ENCODE assay signal across 1 cellular context in genomic region chr15:63793046-63793483, GRCh38.
TF ChIP-seq lines count a peak whose summit lies in the region.

No MANE protein-coding gene starts in this region.

TF ChIP-seq in K562, 482 proteins besides CTCF, POLR2A, EP300 and RAD21 (continued from another document and continues in another):
- TF ChIP-seq FOXP1 (CRISPR knock-in tag; IDR thresholded peaks at IDR 0.05) (no peak), CREM (IDR thresholded peaks at IDR 0.05; ENCODE audit: low read depth) (no peak), CEBPG (CRISPR knock-in tag; IDR thresholded peaks at IDR 0.05) (no peak), CEBPG (tag; conservative IDR thresholded peaks at IDR 0.05 in 1 of 2, IDR thresholded peaks at IDR 0.05 in 1 of 2) (no peak), NELFE (IDR thresholded peaks at IDR 0.05; ENCODE audit: insufficient read depth, insufficient read length) (no peak), EP400 (IDR thresholded peaks at IDR 0.05) (0 out of 2 replicates have a peak, but pooled peaks have one; percentile 0), ZNF217 (CRISPR knock-in tag; IDR thresholded peaks at IDR 0.05) (no peak), ZBTB17 (CRISPR knock-in tag; IDR thresholded peaks at IDR 0.05) (peak; percentile 95), STAT5B (CRISPR knock-in tag; IDR thresholded peaks at IDR 0.05) (peak; percentile 71), ETS2 (tag; IDR thresholded peaks at IDR 0.05; ENCODE audit: borderline replicate concordance, poor library complexity, severe bottlenecking) (peak; percentile 91), MED1 (CRISPR knock-in tag; IDR thresholded peaks at IDR 0.05; ENCODE audit: borderline replicate concordance) (no peak), ZFPM2 (CRISPR knock-in tag; IDR thresholded peaks at IDR 0.05) (peak; percentile 91; the same call in 1 of the 2 replicates), ZBTB33 (CRISPR knock-in tag; IDR thresholded peaks at IDR 0.05) (no peak), DNMT1 (IDR thresholded peaks at IDR 0.05) (no peak), LEF1 (IDR thresholded peaks at IDR 0.05) (no peak), ZNF740 (CRISPR knock-in tag; IDR thresholded peaks at IDR 0.05) (no peak), ZNF740 (tag; IDR thresholded peaks at IDR 0.05) (peak in 1 of 2 experiments; percentile 98; a peak in 2 of 4 replicates), ZNF12 (CRISPR knock-in tag; IDR thresholded peaks at IDR 0.05) (no peak), ZNF311 (CRISPR knock-in tag; IDR thresholded peaks at IDR 0.05) (peak; percentile 96), ARHGAP35 (IDR thresholded peaks at IDR 0.05; ENCODE audit: partially characterized antibody) (no peak), PHF21A (IDR thresholded peaks at IDR 0.05; ENCODE audit: borderline replicate concordance, low read depth) (no peak), ZC3H8 (IDR thresholded peaks at IDR 0.05) (no peak), TOE1 (IDR thresholded peaks at IDR 0.05; ENCODE audit: borderline replicate concordance) (no peak), TOE1 (CRISPR knock-in tag; IDR thresholded peaks at IDR 0.05; ENCODE audit: borderline replicate concordance, low read depth) (no peak), RBM34 (IDR thresholded peaks at IDR 0.05; ENCODE audit: borderline replicate concordance, insufficient read depth, low read length) (no peak), ZBTB9 (CRISPR knock-in tag; IDR thresholded peaks at IDR 0.05) (peak; percentile 98), NCOR1 (IDR thresholded peaks at IDR 0.05) (no peak), RFX7 (CRISPR knock-in tag; IDR thresholded peaks at IDR 0.05) (peak; percentile 88; the same call in 1 of the 2 replicates), SMARCE1 (IDR thresholded peaks at IDR 0.05) (no peak), RB1 (IDR thresholded peaks at IDR 0.05; ENCODE audit: low read depth) (no peak), TAL1 (IDR thresholded peaks at IDR 0.05) (no peak), NRF1 (conservative IDR thresholded peaks at IDR 0.05 in 1 of 2, IDR thresholded peaks at IDR 0.05 in 1 of 2) (no peak), CBX5 (IDR thresholded peaks at IDR 0.05; ENCODE audit: borderline replicate concordance, low read depth) (no peak), ZNF609 (CRISPR knock-in tag; IDR thresholded peaks at IDR 0.05; ENCODE audit: borderline replicate concordance) (no peak), PHB2 (IDR thresholded peaks at IDR 0.05; ENCODE audit: low read depth) (no peak), ETV5 (CRISPR knock-in tag; IDR thresholded peaks at IDR 0.05; ENCODE audit: low read depth) (no peak), HSF4 (CRISPR knock-in tag; IDR thresholded peaks at IDR 0.05; ENCODE audit: borderline replicate concordance) (peak; percentile 93; the same call in 1 of the 2 replicates), ZNF274 (IDR thresholded peaks at IDR 0.05; ENCODE audit: borderline replicate concordance, low read depth, low read length) (no peak), GTF2E2 (tag; IDR thresholded peaks at IDR 0.05) (peak; percentile 86), RBFOX2 (IDR thresholded peaks at IDR 0.05; ENCODE audit: low read depth, low read length) (no peak)
- TF ChIP-seq, protein P1, sequence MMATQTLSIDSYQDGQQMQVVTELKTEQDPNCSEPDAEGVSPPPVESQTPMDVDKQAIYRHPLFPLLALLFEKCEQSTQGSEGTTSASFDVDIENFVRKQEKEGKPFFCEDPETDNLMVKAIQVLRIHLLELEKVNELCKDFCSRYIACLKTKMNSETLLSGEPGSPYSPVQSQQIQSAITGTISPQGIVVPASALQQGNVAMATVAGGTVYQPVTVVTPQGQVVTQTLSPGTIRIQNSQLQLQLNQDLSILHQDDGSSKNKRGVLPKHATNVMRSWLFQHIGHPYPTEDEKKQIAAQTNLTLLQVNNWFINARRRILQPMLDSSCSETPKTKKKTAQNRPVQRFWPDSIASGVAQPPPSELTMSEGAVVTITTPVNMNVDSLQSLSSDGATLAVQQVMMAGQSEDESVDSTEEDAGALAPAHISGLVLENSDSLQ (IDR thresholded peaks at IDR 0.05): no peak
- TF ChIP-seq, protein P2, sequence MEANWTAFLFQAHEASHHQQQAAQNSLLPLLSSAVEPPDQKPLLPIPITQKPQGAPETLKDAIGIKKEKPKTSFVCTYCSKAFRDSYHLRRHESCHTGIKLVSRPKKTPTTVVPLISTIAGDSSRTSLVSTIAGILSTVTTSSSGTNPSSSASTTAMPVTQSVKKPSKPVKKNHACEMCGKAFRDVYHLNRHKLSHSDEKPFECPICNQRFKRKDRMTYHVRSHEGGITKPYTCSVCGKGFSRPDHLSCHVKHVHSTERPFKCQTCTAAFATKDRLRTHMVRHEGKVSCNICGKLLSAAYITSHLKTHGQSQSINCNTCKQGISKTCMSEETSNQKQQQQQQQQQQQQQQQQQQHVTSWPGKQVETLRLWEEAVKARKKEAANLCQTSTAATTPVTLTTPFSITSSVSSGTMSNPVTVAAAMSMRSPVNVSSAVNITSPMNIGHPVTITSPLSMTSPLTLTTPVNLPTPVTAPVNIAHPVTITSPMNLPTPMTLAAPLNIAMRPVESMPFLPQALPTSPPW (CRISPR knock-in tag; IDR thresholded peaks at IDR 0.05): peak; percentile 23
- TF ChIP-seq, protein P3, sequence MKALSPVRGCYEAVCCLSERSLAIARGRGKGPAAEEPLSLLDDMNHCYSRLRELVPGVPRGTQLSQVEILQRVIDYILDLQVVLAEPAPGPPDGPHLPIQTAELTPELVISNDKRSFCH (CRISPR knock-in tag; IDR thresholded peaks at IDR 0.05): peak; percentile 92
- TF ChIP-seq, protein P3 (tag; IDR thresholded peaks at IDR 0.05): peak; percentile 99
- TF ChIP-seq, protein P4, sequence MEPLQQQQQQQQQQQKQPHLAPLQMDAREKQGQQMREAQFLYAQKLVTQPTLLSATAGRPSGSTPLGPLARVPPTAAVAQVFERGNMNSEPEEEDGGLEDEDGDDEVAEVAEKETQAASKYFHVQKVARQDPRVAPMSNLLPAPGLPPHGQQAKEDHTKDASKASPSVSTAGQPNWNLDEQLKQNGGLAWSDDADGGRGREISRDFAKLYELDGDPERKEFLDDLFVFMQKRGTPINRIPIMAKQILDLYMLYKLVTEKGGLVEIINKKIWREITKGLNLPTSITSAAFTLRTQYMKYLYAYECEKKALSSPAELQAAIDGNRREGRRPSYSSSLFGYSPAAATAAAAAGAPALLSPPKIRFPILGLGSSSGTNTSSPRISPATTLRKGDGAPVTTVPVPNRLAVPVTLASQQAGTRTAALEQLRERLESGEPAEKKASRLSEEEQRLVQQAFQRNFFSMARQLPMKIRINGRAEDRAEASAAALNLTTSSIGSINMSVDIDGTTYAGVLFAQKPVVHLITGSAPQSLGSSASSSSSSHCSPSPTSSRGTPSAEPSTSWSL (CRISPR knock-in tag; IDR thresholded peaks at IDR 0.05; ENCODE audit: borderline replicate concordance): peak; percentile 74; the same call in 1 of the 2 replicates
- TF ChIP-seq, protein P5, sequence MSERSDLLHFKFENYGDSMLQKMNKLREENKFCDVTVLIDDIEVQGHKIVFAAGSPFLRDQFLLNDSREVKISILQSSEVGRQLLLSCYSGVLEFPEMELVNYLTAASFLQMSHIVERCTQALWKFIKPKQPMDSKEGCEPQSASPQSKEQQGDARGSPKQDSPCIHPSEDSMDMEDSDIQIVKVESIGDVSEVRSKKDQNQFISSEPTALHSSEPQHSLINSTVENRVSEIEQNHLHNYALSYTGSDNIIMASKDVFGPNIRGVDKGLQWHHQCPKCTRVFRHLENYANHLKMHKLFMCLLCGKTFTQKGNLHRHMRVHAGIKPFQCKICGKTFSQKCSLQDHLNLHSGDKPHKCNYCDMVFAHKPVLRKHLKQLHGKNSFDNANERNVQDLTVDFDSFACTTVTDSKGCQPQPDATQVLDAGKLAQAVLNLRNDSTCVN (CRISPR knock-in tag; IDR thresholded peaks at IDR 0.05): peak; percentile 94; the same call in 1 of the 2 replicates
- TF ChIP-seq, protein P6, sequence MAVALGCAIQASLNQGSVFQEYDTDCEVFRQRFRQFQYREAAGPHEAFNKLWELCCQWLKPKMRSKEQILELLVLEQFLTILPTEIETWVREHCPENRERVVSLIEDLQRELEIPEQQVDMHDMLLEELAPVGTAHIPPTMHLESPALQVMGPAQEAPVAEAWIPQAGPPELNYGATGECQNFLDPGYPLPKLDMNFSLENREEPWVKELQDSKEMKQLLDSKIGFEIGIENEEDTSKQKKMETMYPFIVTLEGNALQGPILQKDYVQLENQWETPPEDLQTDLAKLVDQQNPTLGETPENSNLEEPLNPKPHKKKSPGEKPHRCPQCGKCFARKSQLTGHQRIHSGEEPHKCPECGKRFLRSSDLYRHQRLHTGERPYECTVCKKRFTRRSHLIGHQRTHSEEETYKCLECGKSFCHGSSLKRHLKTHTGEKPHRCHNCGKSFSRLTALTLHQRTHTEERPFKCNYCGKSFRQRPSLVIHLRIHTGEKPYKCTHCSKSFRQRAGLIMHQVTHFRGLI (CRISPR knock-in tag; IDR thresholded peaks at IDR 0.05): peak; percentile 93
- TF ChIP-seq, protein P7, sequence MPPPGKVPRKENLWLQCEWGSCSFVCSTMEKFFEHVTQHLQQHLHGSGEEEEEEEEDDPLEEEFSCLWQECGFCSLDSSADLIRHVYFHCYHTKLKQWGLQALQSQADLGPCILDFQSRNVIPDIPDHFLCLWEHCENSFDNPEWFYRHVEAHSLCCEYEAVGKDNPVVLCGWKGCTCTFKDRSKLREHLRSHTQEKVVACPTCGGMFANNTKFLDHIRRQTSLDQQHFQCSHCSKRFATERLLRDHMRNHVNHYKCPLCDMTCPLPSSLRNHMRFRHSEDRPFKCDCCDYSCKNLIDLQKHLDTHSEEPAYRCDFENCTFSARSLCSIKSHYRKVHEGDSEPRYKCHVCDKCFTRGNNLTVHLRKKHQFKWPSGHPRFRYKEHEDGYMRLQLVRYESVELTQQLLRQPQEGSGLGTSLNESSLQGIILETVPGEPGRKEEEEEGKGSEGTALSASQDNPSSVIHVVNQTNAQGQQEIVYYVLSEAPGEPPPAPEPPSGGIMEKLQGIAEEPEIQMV (tag; conservative IDR thresholded peaks at IDR 0.05; ENCODE audit: low read depth): peak; percentile 85
